Comparison of ENCODE assay signal across 1 cellular context in genomic region chr2:43426305-43427031, GRCh38.
TF ChIP-seq lines count a peak whose summit lies in the region.

No MANE protein-coding gene starts in this region.

TF ChIP-seq in GM12878, 131 proteins besides CTCF, POLR2A, EP300 and RAD21 (continued from another document and continues in another):
- TF ChIP-seq, protein P1, sequence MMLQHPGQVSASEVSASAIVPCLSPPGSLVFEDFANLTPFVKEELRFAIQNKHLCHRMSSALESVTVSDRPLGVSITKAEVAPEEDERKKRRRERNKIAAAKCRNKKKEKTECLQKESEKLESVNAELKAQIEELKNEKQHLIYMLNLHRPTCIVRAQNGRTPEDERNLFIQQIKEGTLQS (IDR thresholded peaks at IDR 0.05; ENCODE audit: borderline replicate concordance, extremely low read depth, low read depth, low read length), result no peak
- TF ChIP-seq HDAC6 (IDR thresholded peaks at IDR 0.05; ENCODE audit: unreplicated experiment) (no peak), PRDM15 (CRISPR knock-in tag; IDR thresholded peaks at IDR 0.05) (no peak), BCL11A (IDR thresholded peaks at IDR 0.05; ENCODE audit: low read depth, low read length) (peak; percentile 94), JUND (IDR thresholded peaks at IDR 0.05; ENCODE audit: low read depth, low read length) (peak; percentile 93), ZSCAN29 (IDR thresholded peaks at IDR 0.05) (no peak), CBFB (IDR thresholded peaks at IDR 0.05; ENCODE audit: low read depth) (peak; percentile 72; the same call in 1 of the 2 replicates), EED (IDR thresholded peaks at IDR 0.05; ENCODE audit: low read depth) (peak; percentile 93), ZNF592 (IDR thresholded peaks at IDR 0.05) (0 out of 2 replicates have a peak, but pooled peaks have one; percentile 11), SREBF1 (IDR thresholded peaks at IDR 0.05; ENCODE audit: low read length) (0 out of 2 replicates have a peak, but pooled peaks have one; percentile 42), USF2 (IDR thresholded peaks at IDR 0.05; ENCODE audit: borderline replicate concordance, low read depth, low read length) (no peak), NFYA (IDR thresholded peaks at IDR 0.05; ENCODE audit: borderline replicate concordance, low read depth, low read length) (no peak), BACH1 (IDR thresholded peaks at IDR 0.05; ENCODE audit: borderline replicate concordance) (peak; percentile 96; the same call in 1 of the 2 replicates), CHD2 (IDR thresholded peaks at IDR 0.05; ENCODE audit: borderline replicate concordance, low read depth, low read length) (peak; percentile 81; the same call in 1 of the 2 replicates), MYB (IDR thresholded peaks at IDR 0.05; ENCODE audit: borderline replicate concordance, low read depth, low read length) (no peak), NBN (IDR thresholded peaks at IDR 0.05) (peak; percentile 95), MYC (IDR thresholded peaks at IDR 0.05; ENCODE audit: insufficient read depth, insufficient read length, insufficient replicate concordance, low read length, severe bottlenecking) (no peak), TAF1 (IDR thresholded peaks at IDR 0.05; ENCODE audit: borderline replicate concordance, low read depth, low read length) (no peak; the same call in 1 of the 2 replicates), POLR2AphosphoS2 (IDR thresholded peaks at IDR 0.05; ENCODE audit: low read depth, low read length) (no peak), ZNF687 (IDR thresholded peaks at IDR 0.05) (peak; percentile 70), RFX5 (IDR thresholded peaks at IDR 0.05; ENCODE audit: low read depth, low read length) (no peak), SKIL (IDR thresholded peaks at IDR 0.05; ENCODE audit: low read depth, poor library complexity, severe bottlenecking) (peak; percentile 97), ZNF384 (IDR thresholded peaks at IDR 0.05; ENCODE audit: borderline replicate concordance, low read depth, low read length) (no peak; the same call in 1 of the 2 replicates), CREM (IDR thresholded peaks at IDR 0.05; ENCODE audit: low read depth) (peak; percentile 81; the same call in 1 of the 2 replicates)
- TF ChIP-seq, protein P2, sequence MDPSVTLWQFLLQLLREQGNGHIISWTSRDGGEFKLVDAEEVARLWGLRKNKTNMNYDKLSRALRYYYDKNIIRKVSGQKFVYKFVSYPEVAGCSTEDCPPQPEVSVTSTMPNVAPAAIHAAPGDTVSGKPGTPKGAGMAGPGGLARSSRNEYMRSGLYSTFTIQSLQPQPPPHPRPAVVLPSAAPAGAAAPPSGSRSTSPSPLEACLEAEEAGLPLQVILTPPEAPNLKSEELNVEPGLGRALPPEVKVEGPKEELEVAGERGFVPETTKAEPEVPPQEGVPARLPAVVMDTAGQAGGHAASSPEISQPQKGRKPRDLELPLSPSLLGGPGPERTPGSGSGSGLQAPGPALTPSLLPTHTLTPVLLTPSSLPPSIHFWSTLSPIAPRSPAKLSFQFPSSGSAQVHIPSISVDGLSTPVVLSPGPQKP (IDR thresholded peaks at IDR 0.05; ENCODE audit: low read depth, low read length), result no peak
- TF ChIP-seq, protein P3, sequence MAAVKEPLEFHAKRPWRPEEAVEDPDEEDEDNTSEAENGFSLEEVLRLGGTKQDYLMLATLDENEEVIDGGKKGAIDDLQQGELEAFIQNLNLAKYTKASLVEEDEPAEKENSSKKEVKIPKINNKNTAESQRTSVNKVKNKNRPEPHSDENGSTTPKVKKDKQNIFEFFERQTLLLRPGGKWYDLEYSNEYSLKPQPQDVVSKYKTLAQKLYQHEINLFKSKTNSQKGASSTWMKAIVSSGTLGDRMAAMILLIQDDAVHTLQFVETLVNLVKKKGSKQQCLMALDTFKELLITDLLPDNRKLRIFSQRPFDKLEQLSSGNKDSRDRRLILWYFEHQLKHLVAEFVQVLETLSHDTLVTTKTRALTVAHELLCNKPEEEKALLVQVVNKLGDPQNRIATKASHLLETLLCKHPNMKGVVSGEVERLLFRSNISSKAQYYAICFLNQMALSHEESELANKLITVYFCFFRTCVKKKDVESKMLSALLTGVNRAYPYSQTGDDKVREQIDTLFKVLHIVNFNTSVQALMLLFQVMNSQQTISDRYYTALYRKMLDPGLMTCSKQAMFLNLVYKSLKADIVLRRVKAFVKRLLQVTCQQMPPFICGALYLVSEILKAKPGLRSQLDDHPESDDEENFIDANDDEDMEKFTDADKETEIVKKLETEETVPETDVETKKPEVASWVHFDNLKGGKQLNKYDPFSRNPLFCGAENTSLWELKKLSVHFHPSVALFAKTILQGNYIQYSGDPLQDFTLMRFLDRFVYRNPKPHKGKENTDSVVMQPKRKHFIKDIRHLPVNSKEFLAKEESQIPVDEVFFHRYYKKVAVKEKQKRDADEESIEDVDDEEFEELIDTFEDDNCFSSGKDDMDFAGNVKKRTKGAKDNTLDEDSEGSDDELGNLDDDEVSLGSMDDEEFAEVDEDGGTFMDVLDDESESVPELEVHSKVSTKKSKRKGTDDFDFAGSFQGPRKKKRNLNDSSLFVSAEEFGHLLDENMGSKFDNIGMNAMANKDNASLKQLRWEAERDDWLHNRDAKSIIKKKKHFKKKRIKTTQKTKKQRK (IDR thresholded peaks at IDR 0.05; ENCODE audit: low read depth, low read length), result no peak
- TF ChIP-seq, protein P4, sequence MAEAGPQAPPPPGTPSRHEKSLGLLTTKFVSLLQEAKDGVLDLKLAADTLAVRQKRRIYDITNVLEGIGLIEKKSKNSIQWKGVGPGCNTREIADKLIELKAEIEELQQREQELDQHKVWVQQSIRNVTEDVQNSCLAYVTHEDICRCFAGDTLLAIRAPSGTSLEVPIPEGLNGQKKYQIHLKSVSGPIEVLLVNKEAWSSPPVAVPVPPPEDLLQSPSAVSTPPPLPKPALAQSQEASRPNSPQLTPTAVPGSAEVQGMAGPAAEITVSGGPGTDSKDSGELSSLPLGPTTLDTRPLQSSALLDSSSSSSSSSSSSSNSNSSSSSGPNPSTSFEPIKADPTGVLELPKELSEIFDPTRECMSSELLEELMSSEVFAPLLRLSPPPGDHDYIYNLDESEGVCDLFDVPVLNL (IDR thresholded peaks at IDR 0.05; ENCODE audit: low read depth, low read length), result no peak
